1 cellular context compared by ENCODE assay signal in the genomic region with DNA sequence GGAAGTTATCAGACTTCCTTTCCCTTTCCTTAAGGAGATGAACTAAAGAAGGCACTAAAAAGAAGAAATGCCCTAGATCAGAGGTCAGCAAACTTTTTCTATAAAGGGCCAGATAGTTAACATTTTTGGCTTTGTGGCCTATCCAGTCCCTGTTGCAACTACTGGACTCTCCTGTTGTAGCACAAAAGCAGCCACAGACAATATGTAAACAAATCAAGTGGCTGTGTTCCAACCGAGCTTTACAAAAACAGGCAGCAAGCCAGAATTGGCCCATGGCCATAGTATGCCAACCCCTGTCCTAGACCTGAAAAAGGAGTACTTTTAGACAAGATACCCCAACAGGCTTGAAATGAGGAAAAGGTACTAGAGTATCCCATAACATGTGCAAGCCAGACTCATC.
TF ChIP-seq lines count a peak whose summit lies in the region.

No MANE protein-coding gene starts in this region.

TF ChIP-seq in HepG2, 621 proteins besides CTCF, POLR2A, EP300 and RAD21 (continued from another document):
- TF ChIP-seq FOXP1 (IDR thresholded peaks at IDR 0.05): no peak
- TF ChIP-seq FOXP1 (CRISPR knock-in tag; IDR thresholded peaks at IDR 0.05): peak; percentile 32; the same call in 1 of the 2 replicates
- no peak for TF ChIP-seq PAWR (CRISPR knock-in tag; IDR thresholded peaks at IDR 0.05; ENCODE audit: borderline replicate concordance)
- TF ChIP-seq HOXA3 (CRISPR knock-in tag; IDR thresholded peaks at IDR 0.05): no peak
- TF ChIP-seq MATR3 (CRISPR knock-in tag; IDR thresholded peaks at IDR 0.05): no peak
- TF ChIP-seq ZFP36L2 (CRISPR knock-in tag; IDR thresholded peaks at IDR 0.05): no peak
- TF ChIP-seq, protein P1, sequence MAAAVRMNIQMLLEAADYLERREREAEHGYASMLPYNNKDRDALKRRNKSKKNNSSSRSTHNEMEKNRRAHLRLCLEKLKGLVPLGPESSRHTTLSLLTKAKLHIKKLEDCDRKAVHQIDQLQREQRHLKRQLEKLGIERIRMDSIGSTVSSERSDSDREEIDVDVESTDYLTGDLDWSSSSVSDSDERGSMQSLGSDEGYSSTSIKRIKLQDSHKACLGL (CRISPR knock-in tag; IDR thresholded peaks at IDR 0.05): no peak
- TF ChIP-seq, protein P2, sequence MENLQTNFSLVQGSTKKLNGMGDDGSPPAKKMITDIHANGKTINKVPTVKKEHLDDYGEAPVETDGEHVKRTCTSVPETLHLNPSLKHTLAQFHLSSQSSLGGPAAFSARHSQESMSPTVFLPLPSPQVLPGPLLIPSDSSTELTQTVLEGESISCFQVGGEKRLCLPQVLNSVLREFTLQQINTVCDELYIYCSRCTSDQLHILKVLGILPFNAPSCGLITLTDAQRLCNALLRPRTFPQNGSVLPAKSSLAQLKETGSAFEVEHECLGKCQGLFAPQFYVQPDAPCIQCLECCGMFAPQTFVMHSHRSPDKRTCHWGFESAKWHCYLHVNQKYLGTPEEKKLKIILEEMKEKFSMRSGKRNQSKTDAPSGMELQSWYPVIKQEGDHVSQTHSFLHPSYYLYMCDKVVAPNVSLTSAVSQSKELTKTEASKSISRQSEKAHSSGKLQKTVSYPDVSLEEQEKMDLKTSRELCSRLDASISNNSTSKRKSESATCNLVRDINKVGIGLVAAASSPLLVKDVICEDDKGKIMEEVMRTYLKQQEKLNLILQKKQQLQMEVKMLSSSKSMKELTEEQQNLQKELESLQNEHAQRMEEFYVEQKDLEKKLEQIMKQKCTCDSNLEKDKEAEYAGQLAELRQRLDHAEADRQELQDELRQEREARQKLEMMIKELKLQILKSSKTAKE (CRISPR knock-in tag; IDR thresholded peaks at IDR 0.05; ENCODE audit: borderline replicate concordance): no peak
- TF ChIP-seq ZNF703 (CRISPR knock-in tag; IDR thresholded peaks at IDR 0.05; ENCODE audit: borderline replicate concordance): no peak
